12 cellular contexts compared by ENCODE assay signal in genomic region chr17:59357929-59358328, GRCh38. TPM values are rescaled to one million over a fixed set of nuclear protein-coding genes. Genes with fewer than 3 reads are reported as not detected.
DNase-seq lines count a peak whose midpoint lies in the region; ATAC-seq and TF ChIP-seq lines count a peak whose summit lies in the region.
"Had no signal": no experiment of that assay in that cellular context is flagged by ENCODE, and none has a peak within 500 bp of the region (broad histone marks: within the 10 kb centered on the region; RNA-seq: fewer than 3 reads in every experiment).

No MANE protein-coding gene starts in this region.

- no peaks in the 10 kb centered on the region for H3K27me3 Mint-ChIP-seq in CD4-positive, CD25-positive, alpha-beta regulatory T cell
- H3K27me3 Mint-ChIP-seq in osteocyte (ENCODE audit: unreplicated experiment), result no peaks in the 10 kb centered on the region

- H3K4me1 ChIP-seq in CD4-positive, CD25-positive, alpha-beta regulatory T cell (ENCODE audit: control insufficient read depth, insufficient read depth, low read length, poor library complexity, severe bottlenecking), result peaks cover 83% of the 10 kb centered on the region
- peaks cover 11% of the 10 kb centered on the region for H3K4me1 ChIP-seq in ovary (ENCODE audit: insufficient read depth)

- no peak for TF ChIP-seq EP300 in ovary (IDR thresholded peaks at IDR 0.05)

- no peak for DNase-seq in CD4-positive, CD25-positive, alpha-beta regulatory T cell
- DNase-seq in MG63 (peak; percentile 73), dermis blood vessel endothelial cell (peak; percentile 51), osteocyte (ENCODE audit: extremely low spot score, unreplicated experiment) (no peak), NCI-H82 treated with DMSO at 0.1 percent for 48 hours (lab: John Stamatoyannopoulos, UW; ENCODE audit: unreplicated experiment) (no peak), ovary (no peak), GF-D8 (lab: John Stamatoyannopoulos, UW) (no peak)
- DNase-seq: DMS79, NCI-H1048 had no signal

- peak overlapping the region; percentile 56 for H3K27ac ChIP-seq in CD4-positive, CD25-positive, alpha-beta regulatory T cell (ENCODE audit: insufficient read depth, low read length, poor library complexity, severe bottlenecking)
- H3K27ac ChIP-seq in ovary, result no peak overlapping the region
- H3K27ac ChIP-seq: hepatocyte had no signal

- H3K36me3 Mint-ChIP-seq in CD4-positive, CD25-positive, alpha-beta regulatory T cell, result peaks cover 47% of the 10 kb centered on the region
- H3K36me3 Mint-ChIP-seq in osteocyte (ENCODE audit: unreplicated experiment), result peaks cover 28% of the 10 kb centered on the region

- H3K9me3 ChIP-seq in CD4-positive, CD25-positive, alpha-beta regulatory T cell (ENCODE audit: control insufficient read depth in 2 of 2, low read length in 2 of 2), result peaks cover 5% of the 10 kb centered on the region in 2 experiments
- H3K9me3 ChIP-seq in MG63, result peaks cover 5% of the 10 kb centered on the region; the same call in 1 of the 2 replicates
- H3K9me3 ChIP-seq in ovary, result no peaks in the 10 kb centered on the region

- intact Hi-C loops in ovary (cut with DNase I), result no loop called here

- no peaks in the 10 kb centered on the region for H3K27me3 ChIP-seq in CD4-positive, CD25-positive, alpha-beta regulatory T cell (ENCODE audit: control insufficient read depth, insufficient read depth, low read length)
- no peaks in the 10 kb centered on the region for H3K27me3 ChIP-seq in MG63
- H3K27me3 ChIP-seq in ovary, result no peaks in the 10 kb centered on the region
- H3K27me3 ChIP-seq: hepatocyte had no signal

- TF ChIP-seq POLR2A in ovary (IDR thresholded peaks at IDR 0.05), result no peak

- no peak for ATAC-seq in CD4-positive, CD25-positive, alpha-beta regulatory T cell (ENCODE audit: low read depth in 2 of 2)
- ATAC-seq in HG03025 (IDR thresholded peaks at IDR 0.05; ENCODE audit: low FRiP score, unreplicated experiment), result no peak

- H3K4me1 Mint-ChIP-seq in CD4-positive, CD25-positive, alpha-beta regulatory T cell, result peaks cover 27 to 97% (median 75%) of the 10 kb centered on the region in 4 donors
- H3K4me1 Mint-ChIP-seq in osteocyte (ENCODE audit: unreplicated experiment), result peaks cover 84% of the 10 kb centered on the region

- 90 to 98% (median 91%) methylated on average over 1 of the region's 1 CpG for WGBS in ovary, 3 donors

- peaks cover 40% of the 10 kb centered on the region for H3K36me3 ChIP-seq in CD4-positive, CD25-positive, alpha-beta regulatory T cell (ENCODE audit: control insufficient read depth, insufficient read depth, low read length)
- no peaks in the 10 kb centered on the region for H3K36me3 ChIP-seq in MG63
- no peaks in the 10 kb centered on the region for H3K36me3 ChIP-seq in ovary

- peaks cover 0 to 6% (median 0%) of the 10 kb centered on the region in 7 donors for H3K9me3 Mint-ChIP-seq in CD4-positive, CD25-positive, alpha-beta regulatory T cell
- no peaks in the 10 kb centered on the region for H3K9me3 Mint-ChIP-seq in osteocyte (ENCODE audit: unreplicated experiment)

- TF ChIP-seq CTCF in osteocyte (IDR thresholded peaks at IDR 0.05) (no peak), ovary (IDR thresholded peaks at IDR 0.05) (no peak)

- peak overlapping the region; percentile 65 to 91 (median 84) for H3K27ac Mint-ChIP-seq in CD4-positive, CD25-positive, alpha-beta regulatory T cell
- H3K27ac Mint-ChIP-seq in osteocyte (ENCODE audit: unreplicated experiment), result peak overlapping the region; percentile 84
- H3K27ac Mint-ChIP-seq: activated T-helper 1 cell treated with anti-CD3 and anti-CD28 coated beads, Interleukin-12 subunit alpha, Interleukin-12 subunit beta, Interleukin-2, Interleukin-4 antibody, amounts not matched to agents 30 ng/mL and 10 ng/mL and 1 ng/mL, durations not matched to agents 14 hours and 24 hours and 36 hours had no signal

- H3K4me3 ChIP-seq in CD4-positive, CD25-positive, alpha-beta regulatory T cell (ENCODE audit: low read depth, low read length), result no peak overlapping the region
- no peak overlapping the region for H3K4me3 ChIP-seq in MG63
- no peak overlapping the region for H3K4me3 ChIP-seq in ovary
- H3K4me3 ChIP-seq: hepatocyte had no signal

- peak overlapping the region in 3 of 4 donors; percentile 41 to 67 (median 61) for H3K4me3 Mint-ChIP-seq in CD4-positive, CD25-positive, alpha-beta regulatory T cell
- no peak overlapping the region for H3K4me3 Mint-ChIP-seq in osteocyte (ENCODE audit: unreplicated experiment)
- H3K4me3 Mint-ChIP-seq: activated T-helper 1 cell treated with anti-CD3 and anti-CD28 coated beads, Interleukin-12 subunit alpha, Interleukin-12 subunit beta, Interleukin-2, Interleukin-4 antibody, amounts not matched to agents 30 ng/mL and 10 ng/mL and 1 ng/mL, durations not matched to agents 14 hours and 24 hours and 36 hours had no signal

RNA-seq across cellular contexts. Expression of gene YPEL2, which starts 26.5 kb away (rescaled TPM):
- 64.3 TPM for total RNA-seq in CD4-positive, CD25-positive, alpha-beta regulatory T cell
- polyA plus RNA-seq in CD4-positive, CD25-positive, alpha-beta regulatory T cell, result 10 to 100 TPM; 35.7 to 45.7 (median 41.2) TPM
- total RNA-seq in MG63 (2014; rRNA removed; shearing (Covaris generic); ENCODE audit: low replicate concordance), result 1.4 and 1.9 TPM in 2 replicates
- total RNA-seq in dermis blood vessel endothelial cell (90.8 and 101 TPM in 2 replicates), osteocyte (18.1 and 18.9 TPM in 2 replicates), ovary (10 to 100 TPM in 4 of 7 donors, 1 to 10 TPM in 3; 6.6 to 28.1 (median 10.6) TPM)
- 10 to 100 TPM in 1 of 2 donors, 1 to 10 TPM in 1; 9.1 to 14.0 TPM for polyA plus RNA-seq in ovary

Comparison
In these comparisons a context has a peak if more than half of its experiments do, and no peak if none do; other contexts are left out.
1. DNase-seq: peak in MG63 (single experiment) and dermis blood vessel endothelial cell (single experiment); none in CD4-positive, CD25-positive, alpha-beta regulatory T cell (0 of 3), osteocyte (single experiment), NCI-H82 treated with DMSO at 0.1 percent for 48 hours (single experiment), ovary (0 of 5) and GF-D8 (single experiment).